In genomic region chr7:116588641-116589594, GRCh38 we compare ENCODE assay signal across 8 cellular contexts.
A peak's percentile ranks its signal among the peaks of the same experiment; 100 is the strongest.
DNase-seq lines count a peak whose midpoint lies in the region; ATAC-seq, FAIRE-seq and TF ChIP-seq lines count a peak whose summit lies in the region.

No MANE protein-coding gene starts in this region.

- peaks cover 20% of the 10 kb centered on the region for H3F3A ChIP-seq in SK-N-SH (replicated peaks; ENCODE audit: insufficient read depth)

- no peaks in the 10 kb centered on the region for H3K9me3 ChIP-seq in SK-N-SH
- no peaks in the 10 kb centered on the region for H3K9me3 ChIP-seq in esophagus muscularis mucosa

- CTCF ChIA-PET in SK-N-SH (lab: Yijun Ruan, JAX), result interaction anchor here (0.6 to 2.9 kb wide), 76 partner anchors 8 to 908 kb away, joined by 3 to 50 read pairs (median 4); partner anchors contain the start of gene CAV1

- intact Hi-C loops in esophagus muscularis mucosa (cut with DNase I), result loop anchor here (2.0 to 10.0 kb wide), 4 partner anchors 62 to 417 kb away; partner anchors contain the start of gene CAV1

- H3K27ac ChIP-seq in SK-N-SH (ENCODE audit: low read depth in 2 of 2, low read length in 1 of 2) (peak overlapping the region; percentile 7 to 76; a peak in 3 of 4 replicates), esophagus muscularis mucosa (replicated peaks in 1 of 4) (peak overlapping the region in 3 of 4 donors; percentile 2 to 38 (median 18))

- TF ChIP-seq EP300 in SK-N-SH (IDR thresholded peaks at IDR 0.05; ENCODE audit: borderline replicate concordance in 1 of 2, low read depth in 1 of 2, low read length in 1 of 2) (0 out of 4 replicates have a peak, but pooled peaks of 1 of the 2 experiments have one; percentile 1), esophagus muscularis mucosa (IDR thresholded peaks at IDR 0.05) (no peak)

- H3K9me2 ChIP-seq in SK-N-SH, result no peaks in the 10 kb centered on the region

- ATAC-seq in HG02642 (IDR thresholded peaks at IDR 0.05; ENCODE audit: poor library complexity, unreplicated experiment) (no peak), HG03097 (IDR thresholded peaks at IDR 0.05; ENCODE audit: low FRiP score, unreplicated experiment) (no peak)

- H3K4me3 Mint-ChIP-seq in neural crest cell, result no peak overlapping the region

- TF ChIP-seq CTCF in AG09309 (IDR thresholded peaks at IDR 0.05; ENCODE audit: control insufficient read depth, insufficient read depth, low read depth, low read length, missing control alignments) (peak; percentile 32), SK-N-SH (IDR thresholded peaks at IDR 0.05) (peak; percentile 93), esophagus muscularis mucosa (IDR thresholded peaks at IDR 0.05) (peak; percentile 67 to 78 (median 68)), neural crest cell (conservative IDR thresholded peaks at IDR 0.05) (peak; percentile 93)

- no peaks in the 10 kb centered on the region for H3K79me2 ChIP-seq in SK-N-SH (ENCODE audit: insufficient read depth)

- no peaks in the 10 kb centered on the region for H3K9me3 Mint-ChIP-seq in neural crest cell

- 8% methylated on average over 4 of the region's 4 CpGs for WGBS in SK-N-SH (ENCODE audit: low lambda C conversion rate)
- 33% methylated on average over 4 of the region's 4 CpGs for WGBS in esophagus muscularis mucosa

- DNase-seq in AG09309 (ENCODE audit: low read depth), result no peak
- DNase-seq in GM12892 (ENCODE audit: insufficient read length), result no peak
- peak; percentile 59 to 71 for DNase-seq in Kasumi-1 (lab: John Stamatoyannopoulos, UW)
- peak; percentile 21 for DNase-seq in SK-N-SH
- DNase-seq in esophagus muscularis mucosa (ENCODE audit: extremely low spot score), result no peak
- DNase-seq in neural crest cell (ENCODE audit: low read depth, low spot score), result no peak

- H3K27me3 Mint-ChIP-seq in neural crest cell (ENCODE audit: low read depth), result peaks cover 10% of the 10 kb centered on the region

- no peaks in the 10 kb centered on the region for H3K36me3 ChIP-seq in SK-N-SH (replicated peaks in 1 of 2; ENCODE audit: control insufficient read depth in 1 of 2, insufficient read depth in 2 of 2, low read length in 1 of 2)
- no peaks in the 10 kb centered on the region for H3K36me3 ChIP-seq in esophagus muscularis mucosa

- TF ChIP-seq RAD21 in SK-N-SH (IDR thresholded peaks at IDR 0.05; ENCODE audit: low read length), result peak; percentile 88

- no peak for TF ChIP-seq POLR2A in GM12892 (IDR thresholded peaks at IDR 0.05; ENCODE audit: low read depth, low read length)
- TF ChIP-seq POLR2A in esophagus muscularis mucosa (IDR thresholded peaks at IDR 0.05; ENCODE audit: low read depth), result no peak

- peak overlapping the region; percentile 32 for H3K4me2 ChIP-seq in SK-N-SH

- POLR2A ChIA-PET in SK-N-SH (lab: Yijun Ruan, JAX), result no interaction called here

- H3K4me1 ChIP-seq in SK-N-SH (ENCODE audit: control insufficient read depth in 1 of 2, insufficient read depth in 2 of 2, low read depth in 1 of 2, low read length in 1 of 2), result peaks cover 5 to 19% of the 10 kb centered on the region in 2 experiments; a peak in 3 of 4 replicates
- H3K4me1 ChIP-seq in esophagus muscularis mucosa, result peaks cover 12 to 29% (median 25%) of the 10 kb centered on the region in 4 donors

- no peaks in the 10 kb centered on the region for H3K36me3 Mint-ChIP-seq in neural crest cell (ENCODE audit: low read depth)

- no peak overlapping the region for H3K27ac Mint-ChIP-seq in neural crest cell (ENCODE audit: unreplicated experiment)

- peaks cover 25% of the 10 kb centered on the region for H3K4me1 Mint-ChIP-seq in neural crest cell

- no peaks in the 10 kb centered on the region for H4K20me1 ChIP-seq in SK-N-SH (ENCODE audit: insufficient read depth)

- H3K9ac ChIP-seq in SK-N-SH, result peak overlapping the region; percentile 11; the same call in 1 of the 2 replicates

- FAIRE-seq in GM12892 (lab: Jason Lieb, UNC), result peak; percentile 58

- H3K4me3 ChIP-seq in AG09309 (ENCODE audit: control insufficient read depth, low read depth, low read length), result no peak overlapping the region
- H3K4me3 ChIP-seq in SK-N-SH (ENCODE audit: low read depth in 2 of 2, low read length in 1 of 2), result no peak overlapping the region; a peak in 1 of 4 replicates
- no peak overlapping the region for H3K4me3 ChIP-seq in esophagus muscularis mucosa

- H3K27me3 ChIP-seq in SK-N-SH (ENCODE audit: insufficient read depth) (no peaks in the 10 kb centered on the region; the same call in 1 of the 2 replicates), esophagus muscularis mucosa (no peaks in the 10 kb centered on the region)

- peak overlapping the region; percentile 17 for H2AFZ ChIP-seq in SK-N-SH (ENCODE audit: low read depth)

TF ChIP-seq in SK-N-SH, 30 proteins besides CTCF, POLR2A, EP300 and RAD21:
- TF ChIP-seq SIN3A (IDR thresholded peaks at IDR 0.05; ENCODE audit: borderline replicate concordance, low read depth, low read length) (no peak), ELF1 (IDR thresholded peaks at IDR 0.05) (no peak), EZH2phosphoT487 (IDR thresholded peaks at IDR 0.05; ENCODE audit: borderline replicate concordance, low read depth) (no peak), SMC3 (IDR thresholded peaks at IDR 0.05; ENCODE audit: low read depth, low read length) (peak; percentile 75), FOSL2 (IDR thresholded peaks at IDR 0.05; ENCODE audit: borderline replicate concordance, low read depth) (no peak), NFIC (IDR thresholded peaks at IDR 0.05; ENCODE audit: borderline replicate concordance) (no peak), POLR2AphosphoS5 (IDR thresholded peaks at IDR 0.05; ENCODE audit: low read depth, low read length) (no peak), RFX5 (IDR thresholded peaks at IDR 0.05; ENCODE audit: low read length) (no peak), USF2 (IDR thresholded peaks at IDR 0.05; ENCODE audit: borderline replicate concordance, low read depth, low read length) (no peak), NRF1 (IDR thresholded peaks at IDR 0.05; ENCODE audit: low read depth, low read length) (no peak), IRF3 (IDR thresholded peaks at IDR 0.05; ENCODE audit: low read depth, low read length) (no peak), GATA2 (CRISPR knock-in tag; IDR thresholded peaks at IDR 0.05) (no peak), PBX3 (IDR thresholded peaks at IDR 0.05) (0 out of 2 replicates have a peak, but pooled peaks have one; percentile 13), USF1 (IDR thresholded peaks at IDR 0.05; ENCODE audit: borderline replicate concordance, low read depth) (no peak), CHD2 (IDR thresholded peaks at IDR 0.05; ENCODE audit: low read length, partially characterized antibody) (no peak), GABPA (IDR thresholded peaks at IDR 0.05; ENCODE audit: low read depth) (no peak)

Comparison
In these comparisons a context has a peak if more than half of its experiments do, and no peak if none do; other contexts are left out.
1. DNase-seq: peak in Kasumi-1 (2 of 2) and SK-N-SH (single experiment); none in AG09309 (single experiment), GM12892 (single experiment), esophagus muscularis mucosa (single experiment) and neural crest cell (single experiment).
2. CTCF ChIP-seq: peak in every context shown above with its lines; median percentile 93 in SK-N-SH; 93 in neural crest cell; 68 in esophagus muscularis mucosa; 32 in AG09309.